10 cellular contexts compared by ENCODE assay signal in the genomic region with DNA sequence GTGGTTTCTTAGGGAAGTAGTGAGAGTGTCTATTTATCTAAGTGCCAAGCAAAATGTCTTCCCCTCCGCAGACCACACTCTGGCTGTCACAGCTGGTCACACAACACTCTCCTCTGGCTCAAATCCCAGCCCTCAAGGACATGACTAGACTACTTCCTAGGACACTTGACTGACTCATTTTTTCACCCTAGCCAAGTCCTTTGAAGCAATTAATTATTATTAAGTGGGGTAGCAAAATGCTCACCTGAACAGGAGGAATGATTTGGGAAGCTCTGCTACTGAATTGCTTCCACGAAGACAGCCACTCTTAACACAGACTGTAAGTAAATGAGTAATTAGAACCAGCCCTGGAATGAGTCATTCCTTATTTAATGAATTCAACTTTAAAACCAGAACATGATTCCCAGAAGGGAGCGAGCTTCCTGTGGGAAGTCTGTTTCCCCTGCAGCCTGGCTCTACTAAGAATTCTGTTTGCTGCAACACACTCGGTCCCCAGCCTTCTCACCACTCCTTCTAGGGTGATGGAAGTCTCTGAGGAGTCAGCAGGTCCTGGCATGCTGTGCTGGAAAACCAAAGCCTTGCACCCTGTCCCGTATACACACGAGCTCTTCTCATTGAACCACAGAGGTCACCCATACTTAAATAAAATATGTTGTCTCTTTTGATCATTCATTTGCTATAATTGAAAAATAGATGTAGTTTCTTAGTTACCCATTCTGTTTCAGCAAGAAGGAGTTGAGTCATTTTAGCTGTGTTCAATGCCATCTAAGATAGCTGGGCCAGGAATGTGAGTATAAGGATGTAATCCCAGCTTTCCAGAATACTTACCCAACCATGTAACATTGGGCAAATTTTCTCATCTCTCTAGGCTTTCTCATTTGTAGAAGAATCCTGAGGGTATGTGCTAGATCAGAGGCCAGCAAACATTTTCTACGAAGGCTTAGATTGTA.
A peak's percentile ranks its signal among the peaks of the same experiment; 100 is the strongest.
DNase-seq lines count a peak whose midpoint lies in the region; ATAC-seq, FAIRE-seq and TF ChIP-seq lines count a peak whose summit lies in the region.
"Had no signal": no experiment of that assay in that cellular context is flagged by ENCODE, and none has a peak within 500 bp of the region (broad histone marks: within the 10 kb centered on the region; RNA-seq: fewer than 3 reads in every experiment).

No MANE protein-coding gene starts in this region.

- H3K27me3 Mint-ChIP-seq in astrocyte (ENCODE audit: low read depth, unreplicated experiment), result no peaks in the 10 kb centered on the region
- no peaks in the 10 kb centered on the region for H3K27me3 Mint-ChIP-seq in activated CD8-positive, alpha-beta memory T cell treated with anti-CD3 and anti-CD28 coated beads, Interleukin-2, amount 10 ng/mL, durations not matched to agents 7 days and 5 days
- no peaks in the 10 kb centered on the region for H3K27me3 Mint-ChIP-seq in T-helper 2 cell treated with Interferon-gamma antibody and Interleukin-4, amounts not matched to agents 5 μg/mL and 100 μg/mL, for 36 hours (ENCODE audit: low read depth)

- H3K27me3 ChIP-seq in astrocyte (ENCODE audit: insufficient read depth, low read length) (peaks cover 2% of the 10 kb centered on the region), H7 (ENCODE audit: control insufficient read depth, insufficient read depth, low read length) (no peaks in the 10 kb centered on the region)

- CTCF ChIA-PET in activated CD8-positive, alpha-beta memory T cell treated with anti-CD3 and anti-CD28 coated beads, Interleukin-2, amount 10 ng/mL, durations not matched to agents 7 days and 5 days (lab: Charles Lee), result no interaction called here

- no peaks in the 10 kb centered on the region for H4K20me1 ChIP-seq in astrocyte (ENCODE audit: insufficient read depth, low read length)

- H3K4me1 ChIP-seq in astrocyte (ENCODE audit: insufficient read depth, low read length), result peaks cover 15% of the 10 kb centered on the region

- TF ChIP-seq EP300 in Ishikawa (IDR thresholded peaks at IDR 0.05; ENCODE audit: borderline replicate concordance), result peak; percentile 56

- H3K36me3 ChIP-seq in astrocyte (ENCODE audit: insufficient read depth, low read length) (no peaks in the 10 kb centered on the region), H7 (replicated peaks; ENCODE audit: control insufficient read depth, insufficient read depth, low read length) (no peaks in the 10 kb centered on the region)

- no peaks in the 10 kb centered on the region for H3K79me2 ChIP-seq in astrocyte (ENCODE audit: insufficient read depth, low read length)

- H3K9me3 ChIP-seq in astrocyte (ENCODE audit: insufficient read depth, low read depth, low read length), result no peaks in the 10 kb centered on the region

- peaks cover 3% of the 10 kb centered on the region for H3K9me3 Mint-ChIP-seq in astrocyte (ENCODE audit: unreplicated experiment)
- H3K9me3 Mint-ChIP-seq in activated CD8-positive, alpha-beta memory T cell treated with anti-CD3 and anti-CD28 coated beads, Interleukin-2, amount 10 ng/mL, durations not matched to agents 7 days and 5 days (ENCODE audit: low read depth), result no peaks in the 10 kb centered on the region
- H3K9me3 Mint-ChIP-seq in T-helper 2 cell treated with Interferon-gamma antibody and Interleukin-4, amounts not matched to agents 5 μg/mL and 100 μg/mL, for 36 hours, result no peaks in the 10 kb centered on the region
- H3K9me3 Mint-ChIP-seq: T-helper 1 cell treated with Interleukin-12 subunit alpha and Interleukin-12 subunit beta and Interleukin-4 antibody, amounts not matched to agents 30 μg/mL and 1 μg/mL, for 36 hours had no signal

- peak overlapping the region; percentile 14 for H3K27ac Mint-ChIP-seq in astrocyte (ENCODE audit: unreplicated experiment)
- H3K27ac Mint-ChIP-seq in activated CD8-positive, alpha-beta memory T cell treated with anti-CD3 and anti-CD28 coated beads, Interleukin-2, amount 10 ng/mL, durations not matched to agents 7 days and 5 days, result no peak overlapping the region
- no peak overlapping the region for H3K27ac Mint-ChIP-seq in T-helper 2 cell treated with Interferon-gamma antibody and Interleukin-4, amounts not matched to agents 5 μg/mL and 100 μg/mL, for 36 hours
- H3K27ac Mint-ChIP-seq: T-helper 1 cell treated with Interleukin-12 subunit alpha and Interleukin-12 subunit beta and Interleukin-4 antibody, amounts not matched to agents 30 μg/mL and 1 μg/mL, for 36 hours had no signal

- H3K27ac ChIP-seq in astrocyte (ENCODE audit: low read depth, low read length), result peak overlapping the region; percentile 0

- no peak for TF ChIP-seq CTCF in astrocyte (IDR thresholded peaks at IDR 0.05; ENCODE audit: insufficient read depth, low read depth, low read length)

- H3K9ac ChIP-seq in astrocyte (ENCODE audit: low read length), result no peak overlapping the region

- no peak overlapping the region for H3K4me3 Mint-ChIP-seq in astrocyte (ENCODE audit: unreplicated experiment)
- H3K4me3 Mint-ChIP-seq in activated CD8-positive, alpha-beta memory T cell treated with anti-CD3 and anti-CD28 coated beads, Interleukin-2, amount 10 ng/mL, durations not matched to agents 7 days and 5 days, result no peak overlapping the region
- H3K4me3 Mint-ChIP-seq in T-helper 2 cell treated with Interferon-gamma antibody and Interleukin-4, amounts not matched to agents 5 μg/mL and 100 μg/mL, for 36 hours, result no peak overlapping the region
- H3K4me3 Mint-ChIP-seq: T-helper 1 cell treated with Interleukin-12 subunit alpha and Interleukin-12 subunit beta and Interleukin-4 antibody, amounts not matched to agents 30 μg/mL and 1 μg/mL, for 36 hours had no signal

- TF ChIP-seq RAD21 in Ishikawa (IDR thresholded peaks at IDR 0.05; ENCODE audit: low read depth), result no peak

- intact Hi-C loops in left colon (cut with DNase I, micrococcal nuclease), result no loop called here

- no peaks in the 10 kb centered on the region for H3K36me3 Mint-ChIP-seq in astrocyte (ENCODE audit: low read depth, unreplicated experiment)
- H3K36me3 Mint-ChIP-seq in activated CD8-positive, alpha-beta memory T cell treated with anti-CD3 and anti-CD28 coated beads, Interleukin-2, amount 10 ng/mL, durations not matched to agents 7 days and 5 days, result no peaks in the 10 kb centered on the region
- no peaks in the 10 kb centered on the region for H3K36me3 Mint-ChIP-seq in T-helper 2 cell treated with Interferon-gamma antibody and Interleukin-4, amounts not matched to agents 5 μg/mL and 100 μg/mL, for 36 hours (ENCODE audit: low read depth)

- peak; percentile 81 for ATAC-seq in left colon
- ATAC-seq in activated CD8-positive, alpha-beta memory T cell treated with anti-CD3 and anti-CD28 coated beads, Interleukin-2, amount 10 ng/mL, durations not matched to agents 7 days and 5 days, result no peak

- H3K4me3 ChIP-seq in astrocyte (ENCODE audit: insufficient read depth, low read depth, low read length) (peak overlapping the region; percentile 15), H7 (ENCODE audit: insufficient read depth, low read depth, low read length) (no peak overlapping the region)

- H3K4me2 ChIP-seq in astrocyte (ENCODE audit: low read length), result peak overlapping the region; percentile 63

- peaks cover 18% of the 10 kb centered on the region for H3K4me1 Mint-ChIP-seq in astrocyte (ENCODE audit: low read depth, unreplicated experiment)
- no peaks in the 10 kb centered on the region for H3K4me1 Mint-ChIP-seq in activated CD8-positive, alpha-beta memory T cell treated with anti-CD3 and anti-CD28 coated beads, Interleukin-2, amount 10 ng/mL, durations not matched to agents 7 days and 5 days
- H3K4me1 Mint-ChIP-seq in T-helper 2 cell treated with Interferon-gamma antibody and Interleukin-4, amounts not matched to agents 5 μg/mL and 100 μg/mL, for 36 hours (ENCODE audit: low read depth), result no peaks in the 10 kb centered on the region

- H2AFZ ChIP-seq in astrocyte (ENCODE audit: low read depth, low read length), result no peak overlapping the region

- DNase-seq in AG20443 (ENCODE audit: low spot score) (peak; percentile 39), astrocyte (ENCODE audit: low read depth) (peak; percentile 76), left colon (peak in 1 of 2 donors; percentile 11), H7 (no peak), DMS114 treated with DMSO at 0.1 percent for 48 hours (lab: John Stamatoyannopoulos, UW; ENCODE audit: unreplicated experiment) (no peak)
- no peak for DNase-seq in activated CD8-positive, alpha-beta memory T cell treated with anti-CD3 and anti-CD28 coated beads, Interleukin-2, amount 10 ng/mL, durations not matched to agents 7 days and 5 days
- DNase-seq in T-helper 2 cell treated with Interferon-gamma antibody and Interleukin-4, amounts not matched to agents 5 μg/mL and 100 μg/mL, for 36 hours (ENCODE audit: low spot score), result no peak

- no peak for FAIRE-seq in astrocyte (lab: Jason Lieb, UNC)
- FAIRE-seq: G401.6 had no signal

TF ChIP-seq in Ishikawa, 13 proteins besides CTCF, POLR2A, EP300 and RAD21 (continues in another document):
- TF ChIP-seq TCF12 (IDR thresholded peaks at IDR 0.05; ENCODE audit: low read depth) (peak; percentile 52; the same call in 1 of the 2 replicates), YY1 (IDR thresholded peaks at IDR 0.05; ENCODE audit: low read depth) (0 out of 2 replicates have a peak, but pooled peaks have one; percentile 41)
- TF ChIP-seq, protein P1, sequence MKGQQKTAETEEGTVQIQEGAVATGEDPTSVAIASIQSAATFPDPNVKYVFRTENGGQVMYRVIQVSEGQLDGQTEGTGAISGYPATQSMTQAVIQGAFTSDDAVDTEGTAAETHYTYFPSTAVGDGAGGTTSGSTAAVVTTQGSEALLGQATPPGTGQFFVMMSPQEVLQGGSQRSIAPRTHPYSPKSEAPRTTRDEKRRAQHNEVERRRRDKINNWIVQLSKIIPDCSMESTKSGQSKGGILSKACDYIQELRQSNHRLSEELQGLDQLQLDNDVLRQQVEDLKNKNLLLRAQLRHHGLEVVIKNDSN (IDR thresholded peaks at IDR 0.05), result no peak

Comparison
In these comparisons a context has a peak if more than half of its experiments do, and no peak if none do; other contexts are left out.
1. DNase-seq: peak in AG20443 (single experiment) and astrocyte (single experiment); none in activated CD8-positive, alpha-beta memory T cell treated with anti-CD3 and anti-CD28 coated beads, Interleukin-2, amount 10 ng/mL, durations not matched to agents 7 days and 5 days (single experiment), H7 (single experiment), T-helper 2 cell treated with Interferon-gamma antibody and Interleukin-4, amounts not matched to agents 5 μg/mL and 100 μg/mL, for 36 hours (single experiment) and DMS114 treated with DMSO at 0.1 percent for 48 hours (single experiment).